9 cellular contexts compared by ENCODE assay signal in the genomic region with DNA sequence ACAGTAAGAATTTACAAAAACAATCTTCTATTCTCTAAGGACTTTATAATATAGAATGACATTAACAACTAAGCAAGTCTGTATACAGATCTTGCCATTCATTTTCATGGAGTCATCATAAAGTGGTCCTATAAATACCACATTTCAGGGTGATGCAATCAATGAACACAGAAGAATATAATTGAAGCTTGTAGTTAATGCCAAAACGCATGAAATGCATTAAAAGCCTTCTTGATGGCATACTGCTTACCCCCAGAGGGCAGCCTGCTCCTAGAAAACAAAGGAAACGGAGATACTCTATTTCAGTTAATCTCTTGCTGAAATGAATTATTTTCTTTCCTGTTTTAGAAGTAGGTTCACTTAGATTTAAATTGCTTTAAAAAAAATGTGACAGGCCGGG. TPM values are rescaled to one million over a fixed set of nuclear protein-coding genes. Genes with fewer than 3 reads are reported as not detected.
A peak's percentile ranks its signal among the peaks of the same experiment; 100 is the strongest.
DNase-seq lines count a peak whose midpoint lies in the region; ATAC-seq and TF ChIP-seq lines count a peak whose summit lies in the region.
"Had no signal": no experiment of that assay in that cellular context is flagged by ENCODE, and none has a peak within 500 bp of the region (broad histone marks: within the 10 kb centered on the region; RNA-seq: fewer than 3 reads in every experiment).

No MANE protein-coding gene starts in this region.

- peaks cover 7% of the 10 kb centered on the region for H3K36me3 Mint-ChIP-seq in activated CD8-positive, alpha-beta memory T cell treated with anti-CD3 and anti-CD28 coated beads, Interleukin-2, amount 10 ng/mL, durations not matched to agents 7 days and 5 days

- H3K23ac ChIP-seq in IMR-90 (ENCODE audit: low read depth, low read length): no peak overlapping the region

- no peak overlapping the region for H3K56ac ChIP-seq in IMR-90 (ENCODE audit: extremely low read depth, insufficient read depth, low read length)

- intact Hi-C loops in IMR-90 (cut with micrococcal nuclease) (loop anchor here (1.0 to 10.0 kb wide), 4 partner anchors 51 to 216 kb away; partner anchors contain the start of genes CDK12 and FBXL20), adrenal gland (cut with DNase I) (loop anchor here (10.0 kb wide), 1 partner anchor 134 kb away; the partner anchor contains the start of gene FBXL20 (in 2 of the 2))

- H3K79me1 ChIP-seq in IMR-90 (ENCODE audit: low read depth in 1 of 2, low read length in 2 of 2): no peaks in the 10 kb centered on the region

- no peak overlapping the region for H2AFZ ChIP-seq in DND-41 (ENCODE audit: low read depth, low read length)
- H2AFZ ChIP-seq in IMR-90 (replicated peaks; ENCODE audit: low read length, poor library complexity): no peak overlapping the region

- no peak overlapping the region for H2AK9ac ChIP-seq in IMR-90 (replicated peaks; ENCODE audit: low read depth, low read length, poor library complexity)

- dilution Hi-C loops in IMR-90 (cut with HindIII; ENCODE audit: low sequenced_read_pairs, unreplicated experiment): no loop called here

- no peak overlapping the region for H3K27ac Mint-ChIP-seq in activated CD8-positive, alpha-beta memory T cell treated with anti-CD3 and anti-CD28 coated beads, Interleukin-2, amount 10 ng/mL, durations not matched to agents 7 days and 5 days

- no peaks in the 10 kb centered on the region for H3K27me3 Mint-ChIP-seq in activated CD8-positive, alpha-beta memory T cell treated with anti-CD3 and anti-CD28 coated beads, Interleukin-2, amount 10 ng/mL, durations not matched to agents 7 days and 5 days

- in situ Hi-C loops in IMR-90 (cut with MboI; ENCODE audit: low sequenced_read_pairs): loop anchor here (10.0 kb wide), 1 partner anchor 134 kb away; the partner anchor contains the start of gene FBXL20

- TF ChIP-seq POLR2A in IMR-90 (IDR thresholded peaks at IDR 0.05; ENCODE audit: low read depth, low read length): no peak
- no peak for TF ChIP-seq POLR2A in adrenal gland (IDR thresholded peaks at IDR 0.05)

- TF ChIP-seq RAD21 in IMR-90 (IDR thresholded peaks at IDR 0.05; ENCODE audit: low read length): peak; percentile 80

- H2BK120ac ChIP-seq in IMR-90 (ENCODE audit: low read depth, low read length): no peak overlapping the region

- no peak overlapping the region for H3K4me3 Mint-ChIP-seq in activated CD8-positive, alpha-beta memory T cell treated with anti-CD3 and anti-CD28 coated beads, Interleukin-2, amount 10 ng/mL, durations not matched to agents 7 days and 5 days

- H4K20me1 ChIP-seq in DND-41 (ENCODE audit: insufficient read depth, low read length) (no peaks in the 10 kb centered on the region), IMR-90 (ENCODE audit: insufficient read depth, low read length) (no peaks in the 10 kb centered on the region)

- WGBS in IMR-90 (ENCODE audit: extremely low coverage in 2 of 2, insufficient read length in 1 of 2), 2 experiments: 100% methylated on average over 1 of the region's 3 CpGs; no CpG with 5 or more reads in 1 of the 2 experiments
- WGBS in adrenal gland, 4 donors: 36 to 47% (median 39%) methylated on average over 3 of the region's 3 CpGs

- H4K8ac ChIP-seq in IMR-90 (ENCODE audit: low read depth in 2 of 2, low read length in 2 of 2): no peak overlapping the region

- no peaks in the 10 kb centered on the region for H3K79me2 ChIP-seq in DND-41 (ENCODE audit: insufficient read depth, low read length)

- no peak overlapping the region for H3K4ac ChIP-seq in IMR-90 (ENCODE audit: low read depth, low read length)

- H3K36me3 ChIP-seq in DND-41 (ENCODE audit: insufficient read depth, low read length): peaks cover 19% of the 10 kb centered on the region
- H3K36me3 ChIP-seq in IMR-90 (ENCODE audit: control insufficient read depth, insufficient read depth, low read length): peaks cover 21% of the 10 kb centered on the region
- peaks cover 0 to 72% of the 10 kb centered on the region in 2 donors for H3K36me3 ChIP-seq in adrenal gland (replicated peaks in 1 of 2)

- H3K27ac ChIP-seq in DND-41 (ENCODE audit: low read length): no peak overlapping the region
- no peak overlapping the region for H3K27ac ChIP-seq in IMR-90 (ENCODE audit: insufficient read depth, low read length)
- no peak overlapping the region for H3K27ac ChIP-seq in adrenal gland

- DNase-seq in DND-41 (no peak), IMR-90 (peak; percentile 81), adrenal gland (peak in 1 of 7 donors; percentile 10), medulla oblongata (ENCODE audit: extremely low spot score) (peak; percentile 21), NCI-H1930 (lab: John Stamatoyannopoulos, UW) (no peak), epidermal melanocyte (ENCODE audit: insufficient read length, low spot score) (no peak)
- no peak for DNase-seq in activated CD8-positive, alpha-beta memory T cell treated with anti-CD3 and anti-CD28 coated beads, Interleukin-2, amount 10 ng/mL, durations not matched to agents 7 days and 5 days
- DNase-seq in activated CD8-positive, alpha-beta memory T cell treated with anti-CD3 and anti-CD28 coated beads for 24 hours: no peak
- DNase-seq: activated CD4-positive, CD25-positive, alpha-beta regulatory T cell treated with anti-CD3 and anti-CD28 coated beads, Interleukin-2, amount 50 U/mL, for 72 hours had no signal

- no peak overlapping the region for H3K9ac ChIP-seq in DND-41 (ENCODE audit: low read depth, low read length)
- H3K9ac ChIP-seq in IMR-90 (ENCODE audit: low read depth, low read length): no peak overlapping the region

- TF ChIP-seq CTCF in DND-41 (IDR thresholded peaks at IDR 0.05; ENCODE audit: borderline replicate concordance, extremely low read depth, low read length, poor library complexity, severe bottlenecking): peak; percentile 44
- peak; percentile 69 for TF ChIP-seq CTCF in IMR-90 (conservative IDR thresholded peaks at IDR 0.05; ENCODE audit: low read depth, low read length)
- TF ChIP-seq CTCF in adrenal gland (IDR thresholded peaks at IDR 0.05): peak; percentile 8 to 36 (median 19)

- no peaks in the 10 kb centered on the region for H3K9me3 Mint-ChIP-seq in activated CD8-positive, alpha-beta memory T cell treated with anti-CD3 and anti-CD28 coated beads, Interleukin-2, amount 10 ng/mL, durations not matched to agents 7 days and 5 days (ENCODE audit: low read depth)

- CTCF ChIA-PET in IMR-90 (lab: Yijun Ruan, JAX): interaction anchor here (0.6 to 1.1 kb wide), 4 partner anchors 8 to 81 kb away, joined by 3 to 6 read pairs (median 4); no protein-coding TSS in a partner anchor
- CTCF ChIA-PET in activated CD8-positive, alpha-beta memory T cell treated with anti-CD3 and anti-CD28 coated beads, Interleukin-2, amount 10 ng/mL, durations not matched to agents 7 days and 5 days (lab: Charles Lee): interaction anchor here (0.7 kb wide), 1 partner anchor 227 kb away, joined by 3 read pairs; no protein-coding TSS in a partner anchor

- no peaks in the 10 kb centered on the region for H3K9me1 ChIP-seq in IMR-90 (ENCODE audit: insufficient read depth, low read length)

- H3K14ac ChIP-seq in IMR-90 (replicated peaks; ENCODE audit: low read depth, low read length): no peak overlapping the region

- no peak overlapping the region for H2BK5ac ChIP-seq in IMR-90 (ENCODE audit: low read depth, low read length, poor library complexity, severe bottlenecking)

- no peaks in the 10 kb centered on the region for H3K4me1 ChIP-seq in DND-41 (ENCODE audit: insufficient read depth, low read length)
- no peaks in the 10 kb centered on the region for H3K4me1 ChIP-seq in IMR-90 (ENCODE audit: control insufficient read depth, insufficient read depth, low read length)
- H3K4me1 ChIP-seq in adrenal gland (replicated peaks in 1 of 2): no peaks in the 10 kb centered on the region

- H2BK15ac ChIP-seq in IMR-90 (ENCODE audit: low read depth, low read length): no peak overlapping the region

- no TSS peak for BruUV-seq in IMR-90 (replicated peaks; lab: Mats Ljungman, UMichigan)

- H3K4me3 ChIP-seq in DND-41 (ENCODE audit: low read depth in 1 of 2, low read length in 2 of 2): no peak overlapping the region
- no peak overlapping the region for H3K4me3 ChIP-seq in IMR-90 (ENCODE audit: insufficient read depth, low read depth, low read length)
- no peak overlapping the region for H3K4me3 ChIP-seq in adrenal gland

- no peaks in the 10 kb centered on the region for H3K4me1 Mint-ChIP-seq in activated CD8-positive, alpha-beta memory T cell treated with anti-CD3 and anti-CD28 coated beads, Interleukin-2, amount 10 ng/mL, durations not matched to agents 7 days and 5 days

- H3K9me3 ChIP-seq in DND-41 (ENCODE audit: insufficient read depth, low read length, severe bottlenecking) (no peaks in the 10 kb centered on the region), IMR-90 (ENCODE audit: control insufficient read depth, insufficient read depth, low read length) (no peaks in the 10 kb centered on the region), adrenal gland (replicated peaks in 1 of 3) (no peaks in the 10 kb centered on the region)

- no peak for ATAC-seq in DND-41 (ENCODE audit: insufficient read depth, low read depth)
- peak; percentile 85 for ATAC-seq in IMR-90 (ENCODE audit: low read depth)
- ATAC-seq in activated CD8-positive, alpha-beta memory T cell treated with anti-CD3 and anti-CD28 coated beads, Interleukin-2, amount 10 ng/mL, durations not matched to agents 7 days and 5 days: no peak

- no peak overlapping the region for H2BK20ac ChIP-seq in IMR-90 (ENCODE audit: low read depth, low read length)

- H3K4me2 ChIP-seq in DND-41 (ENCODE audit: insufficient read depth, low read length) (no peak overlapping the region), IMR-90 (ENCODE audit: low read depth, low read length) (no peak overlapping the region)

- no peak overlapping the region for H3K18ac ChIP-seq in IMR-90 (ENCODE audit: low read depth, low read length)

- H3K27me3 ChIP-seq in DND-41 (ENCODE audit: insufficient read depth, low read length, poor library complexity) (no peaks in the 10 kb centered on the region), IMR-90 (ENCODE audit: control insufficient read depth, insufficient read depth, low read length) (no peaks in the 10 kb centered on the region), adrenal gland (no peaks in the 10 kb centered on the region)

- POLR2A ChIA-PET in IMR-90 (lab: Charles Lee; ENCODE audit: unreplicated experiment): no interaction called here

- H2AK5ac ChIP-seq in IMR-90 (ENCODE audit: low read depth, low read length): no peak overlapping the region

- H4K5ac ChIP-seq in IMR-90 (ENCODE audit: low read depth, low read length): no peak overlapping the region

- no peak overlapping the region for H4K91ac ChIP-seq in IMR-90 (ENCODE audit: insufficient read depth, low read depth, low read length)

TF ChIP-seq in IMR-90, 13 proteins besides CTCF, POLR2A, EP300 and RAD21 (continues in another document):
- TF ChIP-seq BHLHE40 (IDR thresholded peaks at IDR 0.05; ENCODE audit: low read depth, low read length): no peak
- TF ChIP-seq FOS (IDR thresholded peaks at IDR 0.05; ENCODE audit: low read depth, low read length): no peak

RNA-seq across cellular contexts. Expression of gene STAC2, which starts 45.2 kb away (rescaled TPM):
- not detected in 2 replicates for total RNA-seq in IMR-90 (2012; rRNA removed)
- 0.02 and 0.03 TPM in 2 replicates for polyA plus RNA-seq in IMR-90 (2012; rRNA removed)
- 0.01 and 0.02 TPM in 2 replicates for polyA plus RNA-seq in IMR-90 (2012; cell fraction: cytosol; rRNA removed)
- 0.02 and 0.08 TPM in 2 replicates for polyA plus RNA-seq in IMR-90 (2012; cell fraction: nucleus; rRNA removed; ENCODE audit: low replicate concordance)
- total RNA-seq in adrenal gland: 1 to 10 TPM in 1 of 8 donors, under 1 TPM in 3, not detected in 4; 0.22 to 1.1 (median 0.60) TPM
- polyA plus RNA-seq in adrenal gland: 1 to 10 TPM in 1 of 3 donors, under 1 TPM in 2; 0.48 to 1.0 (median 0.48) TPM
- total RNA-seq in activated CD8-positive, alpha-beta memory T cell treated with anti-CD3 and anti-CD28 coated beads, Interleukin-2, amount 10 ng/mL, durations not matched to agents 7 days and 5 days: not detected

Comparison
In these comparisons a context has a peak if more than half of its experiments do, and no peak if none do; other contexts are left out.
1. DNase-seq: peak in IMR-90 (single experiment) and medulla oblongata (single experiment); none in DND-41 (single experiment), activated CD8-positive, alpha-beta memory T cell treated with anti-CD3 and anti-CD28 coated beads, Interleukin-2, amount 10 ng/mL, durations not matched to agents 7 days and 5 days (single experiment), NCI-H1930 (0 of 2), epidermal melanocyte (single experiment) and activated CD8-positive, alpha-beta memory T cell treated with anti-CD3 and anti-CD28 coated beads for 24 hours (single experiment).
2. CTCF ChIP-seq: peak in every context shown above with its lines; median percentile 69 in IMR-90; 44 in DND-41; 19 in adrenal gland.